ENCODE assay signal across 2 cellular contexts in genomic region chr20:51554538-51555165, GRCh38.
TF ChIP-seq lines count a peak whose summit lies in the region.

No MANE protein-coding gene starts in this region.

TF ChIP-seq in SK-N-SH treated with all-trans-retinoic acid at 6 μM for 48 hours, 23 proteins besides CTCF, POLR2A, EP300 and RAD21 (continued from another document):
- no peak for TF ChIP-seq PATZ1 (CRISPR knock-in tag; IDR thresholded peaks at IDR 0.05; ENCODE audit: borderline replicate concordance)
- no peak for TF ChIP-seq TCF4 (CRISPR knock-in tag; IDR thresholded peaks at IDR 0.05; ENCODE audit: borderline replicate concordance)
TF ChIP-seq in SK-N-SH treated with all-trans-retinoic acid at 6 μM for 48 hours: peak in this region for 0.

TF ChIP-seq in SK-N-SH, 30 proteins besides CTCF, POLR2A, EP300 and RAD21:
- TF ChIP-seq, protein P1, sequence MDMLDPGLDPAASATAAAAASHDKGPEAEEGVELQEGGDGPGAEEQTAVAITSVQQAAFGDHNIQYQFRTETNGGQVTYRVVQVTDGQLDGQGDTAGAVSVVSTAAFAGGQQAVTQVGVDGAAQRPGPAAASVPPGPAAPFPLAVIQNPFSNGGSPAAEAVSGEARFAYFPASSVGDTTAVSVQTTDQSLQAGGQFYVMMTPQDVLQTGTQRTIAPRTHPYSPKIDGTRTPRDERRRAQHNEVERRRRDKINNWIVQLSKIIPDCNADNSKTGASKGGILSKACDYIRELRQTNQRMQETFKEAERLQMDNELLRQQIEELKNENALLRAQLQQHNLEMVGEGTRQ (IDR thresholded peaks at IDR 0.05; ENCODE audit: borderline replicate concordance, low read depth, low read length) = no peak
- TF ChIP-seq, protein P2, sequence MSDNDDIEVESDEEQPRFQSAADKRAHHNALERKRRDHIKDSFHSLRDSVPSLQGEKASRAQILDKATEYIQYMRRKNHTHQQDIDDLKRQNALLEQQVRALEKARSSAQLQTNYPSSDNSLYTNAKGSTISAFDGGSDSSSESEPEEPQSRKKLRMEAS (IDR thresholded peaks at IDR 0.05; ENCODE audit: low read depth) = no peak
- TF ChIP-seq, protein P3, sequence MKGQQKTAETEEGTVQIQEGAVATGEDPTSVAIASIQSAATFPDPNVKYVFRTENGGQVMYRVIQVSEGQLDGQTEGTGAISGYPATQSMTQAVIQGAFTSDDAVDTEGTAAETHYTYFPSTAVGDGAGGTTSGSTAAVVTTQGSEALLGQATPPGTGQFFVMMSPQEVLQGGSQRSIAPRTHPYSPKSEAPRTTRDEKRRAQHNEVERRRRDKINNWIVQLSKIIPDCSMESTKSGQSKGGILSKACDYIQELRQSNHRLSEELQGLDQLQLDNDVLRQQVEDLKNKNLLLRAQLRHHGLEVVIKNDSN (IDR thresholded peaks at IDR 0.05; ENCODE audit: borderline replicate concordance, low read depth) = no peak
- TF ChIP-seq TCF12 (IDR thresholded peaks at IDR 0.05) (no peak), CHD2 (IDR thresholded peaks at IDR 0.05; ENCODE audit: low read length, partially characterized antibody) (no peak), RXRA (IDR thresholded peaks at IDR 0.05; ENCODE audit: borderline replicate concordance, low read depth) (no peak), IRF3 (IDR thresholded peaks at IDR 0.05; ENCODE audit: low read depth, low read length) (no peak), FOXJ3 (CRISPR knock-in tag; IDR thresholded peaks at IDR 0.05) (no peak), MXI1 (IDR thresholded peaks at IDR 0.05; ENCODE audit: low read depth, low read length) (no peak), MEF2A (IDR thresholded peaks at IDR 0.05; ENCODE audit: borderline replicate concordance, low read depth) (no peak), EZH2phosphoT487 (IDR thresholded peaks at IDR 0.05; ENCODE audit: borderline replicate concordance, low read depth) (no peak), NFIC (IDR thresholded peaks at IDR 0.05; ENCODE audit: borderline replicate concordance) (no peak), NRF1 (IDR thresholded peaks at IDR 0.05; ENCODE audit: low read depth, low read length) (no peak)
- TF ChIP-seq, protein P4, sequence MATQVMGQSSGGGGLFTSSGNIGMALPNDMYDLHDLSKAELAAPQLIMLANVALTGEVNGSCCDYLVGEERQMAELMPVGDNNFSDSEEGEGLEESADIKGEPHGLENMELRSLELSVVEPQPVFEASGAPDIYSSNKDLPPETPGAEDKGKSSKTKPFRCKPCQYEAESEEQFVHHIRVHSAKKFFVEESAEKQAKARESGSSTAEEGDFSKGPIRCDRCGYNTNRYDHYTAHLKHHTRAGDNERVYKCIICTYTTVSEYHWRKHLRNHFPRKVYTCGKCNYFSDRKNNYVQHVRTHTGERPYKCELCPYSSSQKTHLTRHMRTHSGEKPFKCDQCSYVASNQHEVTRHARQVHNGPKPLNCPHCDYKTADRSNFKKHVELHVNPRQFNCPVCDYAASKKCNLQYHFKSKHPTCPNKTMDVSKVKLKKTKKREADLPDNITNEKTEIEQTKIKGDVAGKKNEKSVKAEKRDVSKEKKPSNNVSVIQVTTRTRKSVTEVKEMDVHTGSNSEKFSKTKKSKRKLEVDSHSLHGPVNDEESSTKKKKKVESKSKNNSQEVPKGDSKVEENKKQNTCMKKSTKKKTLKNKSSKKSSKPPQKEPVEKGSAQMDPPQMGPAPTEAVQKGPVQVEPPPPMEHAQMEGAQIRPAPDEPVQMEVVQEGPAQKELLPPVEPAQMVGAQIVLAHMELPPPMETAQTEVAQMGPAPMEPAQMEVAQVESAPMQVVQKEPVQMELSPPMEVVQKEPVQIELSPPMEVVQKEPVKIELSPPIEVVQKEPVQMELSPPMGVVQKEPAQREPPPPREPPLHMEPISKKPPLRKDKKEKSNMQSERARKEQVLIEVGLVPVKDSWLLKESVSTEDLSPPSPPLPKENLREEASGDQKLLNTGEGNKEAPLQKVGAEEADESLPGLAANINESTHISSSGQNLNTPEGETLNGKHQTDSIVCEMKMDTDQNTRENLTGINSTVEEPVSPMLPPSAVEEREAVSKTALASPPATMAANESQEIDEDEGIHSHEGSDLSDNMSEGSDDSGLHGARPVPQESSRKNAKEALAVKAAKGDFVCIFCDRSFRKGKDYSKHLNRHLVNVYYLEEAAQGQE (IDR thresholded peaks at IDR 0.05; ENCODE audit: low read depth, low read length) = no peak
